In genomic region chr2:189952536-189953109, GRCh38 we compare ENCODE assay signal across 9 cellular contexts.
DNase-seq lines count a peak whose midpoint lies in the region; ATAC-seq and TF ChIP-seq lines count a peak whose summit lies in the region.
"Had no signal": no experiment of that assay in that cellular context is flagged by ENCODE, and none has a peak within 500 bp of the region (broad histone marks: within the 10 kb centered on the region; RNA-seq: fewer than 3 reads in every experiment).

No MANE protein-coding gene starts in this region.

- no peaks in the 10 kb centered on the region for H3K36me3 Mint-ChIP-seq in Calu3 (ENCODE audit: insufficient read depth, unreplicated experiment)
- H3K36me3 Mint-ChIP-seq: WTC11 had no signal

- no peaks in the 10 kb centered on the region for H3K27me3 ChIP-seq in spleen (replicated peaks in 1 of 7)
- no peaks in the 10 kb centered on the region for H3K27me3 ChIP-seq in testis

- no peaks in the 10 kb centered on the region for H3K27me3 Mint-ChIP-seq in stimulated activated naive CD8-positive, alpha-beta T cell treated with anti-CD3 and anti-CD28 coated beads, Interleukin-15, amount 100 ng/mL, for 72 hours
- no peaks in the 10 kb centered on the region for H3K27me3 Mint-ChIP-seq in Calu3 (ENCODE audit: unreplicated experiment)
- H3K27me3 Mint-ChIP-seq: activated naive CD8-positive, alpha-beta T cell treated with anti-CD3 and anti-CD28 coated beads, Interleukin-2, amount 50 U/mL, for 24 hours had no signal

- H3K36me3 ChIP-seq in spleen (no peaks in the 10 kb centered on the region), testis (ENCODE audit: low read depth, missing control alignments) (no peaks in the 10 kb centered on the region)

- no TSS peak for BruUV-seq in Calu3 (replicated peaks; lab: Mats Ljungman, UMichigan)

- TF ChIP-seq POLR2A in spleen (IDR thresholded peaks at IDR 0.05) (no peak), testis (IDR thresholded peaks at IDR 0.05) (no peak)

- CTCF ChIA-PET in Calu3 (lab: Charles Lee): no interaction called here

- H3K4me3 Mint-ChIP-seq in stimulated activated naive CD8-positive, alpha-beta T cell treated with anti-CD3 and anti-CD28 coated beads, Interleukin-15, amount 100 ng/mL, for 72 hours: no peak overlapping the region
- H3K4me3 Mint-ChIP-seq in Calu3 (ENCODE audit: low read depth, unreplicated experiment): no peak overlapping the region
- H3K4me3 Mint-ChIP-seq: activated naive CD8-positive, alpha-beta T cell treated with anti-CD3 and anti-CD28 coated beads, Interleukin-2, amount 50 U/mL, for 24 hours; WTC11 had no signal

- ATAC-seq in GM19025 (IDR thresholded peaks at IDR 0.05; ENCODE audit: low read depth, unreplicated experiment) (peak; percentile 84), HG02623 (IDR thresholded peaks at IDR 0.05; ENCODE audit: unreplicated experiment) (peak; percentile 87), HG03469 (IDR thresholded peaks at IDR 0.05; ENCODE audit: unreplicated experiment) (peak; percentile 92)
- no peak for ATAC-seq in stimulated activated naive CD8-positive, alpha-beta T cell treated with anti-CD3 and anti-CD28 coated beads, Interleukin-15, amount 100 ng/mL, for 72 hours
- ATAC-seq: activated naive CD8-positive, alpha-beta T cell treated with anti-CD3 and anti-CD28 coated beads, Interleukin-2, amount 50 U/mL, for 24 hours; WTC11 had no signal

- H3K9me3 ChIP-seq in spleen (no peaks in the 10 kb centered on the region), testis (no peaks in the 10 kb centered on the region)

- H3K27ac Mint-ChIP-seq in stimulated activated naive CD8-positive, alpha-beta T cell treated with anti-CD3 and anti-CD28 coated beads, Interleukin-15, amount 100 ng/mL, for 72 hours: no peak overlapping the region
- H3K27ac Mint-ChIP-seq in Calu3 (ENCODE audit: unreplicated experiment): no peak overlapping the region
- H3K27ac Mint-ChIP-seq: WTC11 had no signal

- H3K4me1 ChIP-seq in spleen (peaks cover 0 to 18% (median 0%) of the 10 kb centered on the region in 6 donors), testis (no peaks in the 10 kb centered on the region)

- DNase-seq in spleen: no peak
- DNase-seq in stimulated activated naive CD8-positive, alpha-beta T cell treated with anti-CD3 and anti-CD28 coated beads, Interleukin-15, amount 100 ng/mL, for 72 hours: no peak
- DNase-seq in Calu3: no peak
- no peak for DNase-seq in testis
- DNase-seq: activated naive CD8-positive, alpha-beta T cell treated with anti-CD3 and anti-CD28 coated beads, Interleukin-2, amount 50 U/mL, for 24 hours had no signal

- intact Hi-C loops in spleen (cut with DNase I; ENCODE audit: low total_unique reads) (no loop called here), Calu3 (cut with micrococcal nuclease; ENCODE audit: unreplicated experiment) (no loop called here), testis (cut with DNase I; ENCODE audit: low total_unique reads) (no loop called here)

- no peak overlapping the region for H3K4me3 ChIP-seq in spleen
- no peak overlapping the region for H3K4me3 ChIP-seq in testis

- WGBS in spleen, 5 donors: 47 to 61% (median 58%) methylated on average over 3 of the region's 3 CpGs
- 62 to 65% methylated on average over 3 of the region's 3 CpGs for WGBS in testis, 2 donors

- TF ChIP-seq CTCF in spleen (IDR thresholded peaks at IDR 0.05 in 8 of 11, conservative IDR thresholded peaks at IDR 0.05 in 3 of 11): no peak
- no peak for TF ChIP-seq CTCF in Calu3 (IDR thresholded peaks at IDR 0.05; ENCODE audit: unreplicated experiment)
- TF ChIP-seq CTCF in testis (IDR thresholded peaks at IDR 0.05): no peak

- no peaks in the 10 kb centered on the region for H3K9me3 Mint-ChIP-seq in stimulated activated naive CD8-positive, alpha-beta T cell treated with anti-CD3 and anti-CD28 coated beads, Interleukin-15, amount 100 ng/mL, for 72 hours
- no peaks in the 10 kb centered on the region for H3K9me3 Mint-ChIP-seq in Calu3 (ENCODE audit: low read depth, unreplicated experiment)
- H3K9me3 Mint-ChIP-seq: activated naive CD8-positive, alpha-beta T cell treated with anti-CD3 and anti-CD28 coated beads, Interleukin-2, amount 50 U/mL, for 24 hours; WTC11 had no signal

- H3K4me1 Mint-ChIP-seq in stimulated activated naive CD8-positive, alpha-beta T cell treated with anti-CD3 and anti-CD28 coated beads, Interleukin-15, amount 100 ng/mL, for 72 hours: no peaks in the 10 kb centered on the region
- H3K4me1 Mint-ChIP-seq in Calu3 (ENCODE audit: low read depth, unreplicated experiment): peaks cover 12% of the 10 kb centered on the region
- H3K4me1 Mint-ChIP-seq: WTC11 had no signal

- H3K27ac ChIP-seq in spleen (peak overlapping the region in 7 of 8 donors; percentile 2 to 70 (median 34)), testis (no peak overlapping the region)

Comparison
In these comparisons a context has a peak if more than half of its experiments do, and no peak if none do; other contexts are left out.
1. H3K27ac ChIP-seq: peak in spleen (7 of 8); none in testis (0 of 2).